Comparison of ENCODE assay signal across 18 cellular contexts in genomic region chr2:177217247-177217843, GRCh38. TPM values are rescaled to one million over a fixed set of nuclear protein-coding genes. Genes with fewer than 3 reads are reported as not detected.
A peak's percentile ranks its signal among the peaks of the same experiment; 100 is the strongest.
DNase-seq lines count a peak whose midpoint lies in the region; ATAC-seq, FAIRE-seq and TF ChIP-seq lines count a peak whose summit lies in the region.
"Had no signal": no experiment of that assay in that cellular context is flagged by ENCODE, and none has a peak within 500 bp of the region (broad histone marks: within the 10 kb centered on the region; RNA-seq: fewer than 3 reads in every experiment).

No MANE protein-coding gene starts in this region.

- no peaks in the 10 kb centered on the region for H3K27me3 Mint-ChIP-seq in CD4-positive, alpha-beta T cell
- no peaks in the 10 kb centered on the region for H3K27me3 Mint-ChIP-seq in activated T-helper 2 cell treated with anti-CD3 and anti-CD28 coated beads, Interferon-gamma antibody, Interleukin-2, Interleukin-4, amounts not matched to agents 10 μg/mL and 5 μg/mL and 100 μg/mL, durations not matched to agents 14 hours and 24 hours and 36 hours (ENCODE audit: low read depth)
- no peaks in the 10 kb centered on the region for H3K27me3 Mint-ChIP-seq in natural killer cell (ENCODE audit: low read depth in 2 of 2)

- no peak for FAIRE-seq in GM12891 (lab: Jason Lieb, UNC)
- FAIRE-seq: GM18507, kidney had no signal

- no peak for ATAC-seq in CD4-positive, alpha-beta T cell (ENCODE audit: poor library complexity)
- ATAC-seq in natural killer cell (no peak), GM18873 (IDR thresholded peaks at IDR 0.05; ENCODE audit: low FRiP score, unreplicated experiment) (no peak)
- ATAC-seq: esophagus mucosa, heart left ventricle had no signal

- TF ChIP-seq CTCF in CD4-positive, alpha-beta T cell (IDR thresholded peaks at IDR 0.05) = no peak
- TF ChIP-seq CTCF in natural killer cell (IDR thresholded peaks at IDR 0.05) (no peak), spleen (IDR thresholded peaks at IDR 0.05 in 8 of 11, conservative IDR thresholded peaks at IDR 0.05 in 3 of 11) (no peak)

- no peak overlapping the region for H3K27ac ChIP-seq in CD4-positive, alpha-beta T cell (ENCODE audit: low read depth, low read length)
- no peak overlapping the region for H3K27ac ChIP-seq in spleen
- H3K27ac ChIP-seq: RWPE1 had no signal

- peak overlapping the region; percentile 20 for H3K4me3 Mint-ChIP-seq in CD4-positive, alpha-beta T cell
- H3K4me3 Mint-ChIP-seq in activated T-helper 2 cell treated with anti-CD3 and anti-CD28 coated beads, Interferon-gamma antibody, Interleukin-2, Interleukin-4, amounts not matched to agents 10 μg/mL and 5 μg/mL and 100 μg/mL, durations not matched to agents 14 hours and 24 hours and 36 hours (ENCODE audit: low read depth) = no peak overlapping the region
- peak overlapping the region; percentile 35 for H3K4me3 Mint-ChIP-seq in natural killer cell

- H3K27ac Mint-ChIP-seq in CD4-positive, alpha-beta T cell = peak overlapping the region; percentile 99
- peak overlapping the region; percentile 58 for H3K27ac Mint-ChIP-seq in activated T-helper 2 cell treated with anti-CD3 and anti-CD28 coated beads, Interferon-gamma antibody, Interleukin-2, Interleukin-4, amounts not matched to agents 10 μg/mL and 5 μg/mL and 100 μg/mL, durations not matched to agents 14 hours and 24 hours and 36 hours
- peak overlapping the region; percentile 99 to 100 for H3K27ac Mint-ChIP-seq in natural killer cell

- no peak for DNase-seq in CD4-positive, alpha-beta T cell
- no peak for DNase-seq in GM12891 (ENCODE audit: insufficient read length, low spot score)
- DNase-seq in activated T-helper 2 cell treated with anti-CD3 and anti-CD28 coated beads, Interferon-gamma antibody, Interleukin-2, Interleukin-4, amounts not matched to agents 10 μg/mL and 5 μg/mL and 100 μg/mL, durations not matched to agents 14 hours and 24 hours and 36 hours (ENCODE audit: low spot score) = no peak
- DNase-seq in natural killer cell = no peak
- DNase-seq in stimulated activated CD4-positive, alpha-beta T cell treated with anti-CD3 and anti-CD28 coated beads, Interleukin-1b, Interleukin-23, amount 100 ng/mL, for 48 hours = no peak
- no peak for DNase-seq in spleen
- DNase-seq: activated CD4-positive, alpha-beta T cell treated with anti-CD3 and anti-CD28 coated beads, Interleukin-2, amount 50 U/mL, for 48 hours; GDM1; heart left ventricle; kidney; MM.1S; NCI-H2029 treated with DMSO at 0.1 percent for 48 hours; stimulated activated CD4-positive, alpha-beta T cell treated with anti-CD3 and anti-CD28 coated beads, Interleukin-2, amount 100 ng/mL, for 24 hours; transverse colon had no signal

- H3K4me1 Mint-ChIP-seq in CD4-positive, alpha-beta T cell (ENCODE audit: low read depth) = peaks cover 84% of the 10 kb centered on the region
- peaks cover 46% of the 10 kb centered on the region for H3K4me1 Mint-ChIP-seq in activated T-helper 2 cell treated with anti-CD3 and anti-CD28 coated beads, Interferon-gamma antibody, Interleukin-2, Interleukin-4, amounts not matched to agents 10 μg/mL and 5 μg/mL and 100 μg/mL, durations not matched to agents 14 hours and 24 hours and 36 hours (ENCODE audit: low read depth)
- H3K4me1 Mint-ChIP-seq in natural killer cell = peaks cover 52 to 76% of the 10 kb centered on the region in 2 donors

- no peak overlapping the region for H3K4me3 ChIP-seq in spleen
- H3K4me3 ChIP-seq: heart left ventricle, transverse colon had no signal

- CTCF ChIA-PET in CD4-positive, alpha-beta T cell (lab: Charles Lee) = interaction anchor here (0.8 to 1.0 kb wide), 4 partner anchors 46 to 118 kb away, joined by 3 read pairs; no protein-coding TSS in a partner anchor

- peak; percentile 43; the same call in 1 of the 2 replicates for TF ChIP-seq POLR2A in GM12891 (IDR thresholded peaks at IDR 0.05; ENCODE audit: low read depth, low read length)
- TF ChIP-seq POLR2A in spleen (IDR thresholded peaks at IDR 0.05) = no peak

- peaks cover 98% of the 10 kb centered on the region for H3K36me3 Mint-ChIP-seq in CD4-positive, alpha-beta T cell (ENCODE audit: low read depth)
- H3K36me3 Mint-ChIP-seq in activated T-helper 2 cell treated with anti-CD3 and anti-CD28 coated beads, Interferon-gamma antibody, Interleukin-2, Interleukin-4, amounts not matched to agents 10 μg/mL and 5 μg/mL and 100 μg/mL, durations not matched to agents 14 hours and 24 hours and 36 hours (ENCODE audit: low read depth) = peaks cover 85% of the 10 kb centered on the region
- H3K36me3 Mint-ChIP-seq in natural killer cell = peaks cover 39% of the 10 kb centered on the region

- H3K9me3 ChIP-seq in CD4-positive, alpha-beta T cell (ENCODE audit: control insufficient read depth, low read length) = no peaks in the 10 kb centered on the region
- no peaks in the 10 kb centered on the region for H3K9me3 ChIP-seq in spleen
- H3K9me3 ChIP-seq: heart left ventricle, transverse colon had no signal

- H3K36me3 ChIP-seq in spleen = peaks cover 0 to 84% (median 66%) of the 10 kb centered on the region in 6 donors

- no peaks in the 10 kb centered on the region for H3K9me3 Mint-ChIP-seq in CD4-positive, alpha-beta T cell
- no peaks in the 10 kb centered on the region for H3K9me3 Mint-ChIP-seq in activated T-helper 2 cell treated with anti-CD3 and anti-CD28 coated beads, Interferon-gamma antibody, Interleukin-2, Interleukin-4, amounts not matched to agents 10 μg/mL and 5 μg/mL and 100 μg/mL, durations not matched to agents 14 hours and 24 hours and 36 hours
- H3K9me3 Mint-ChIP-seq in natural killer cell = no peaks in the 10 kb centered on the region

- intact Hi-C loops in CD4-positive, alpha-beta T cell (cut with DNase I, micrococcal nuclease) = no loop called here
- intact Hi-C loops in activated T-helper 2 cell treated with anti-CD3 and anti-CD28 coated beads, Interferon-gamma antibody, Interleukin-2, Interleukin-4, amounts not matched to agents 10 μg/mL and 5 μg/mL and 100 μg/mL, durations not matched to agents 14 hours and 24 hours and 36 hours (cut with micrococcal nuclease) = loop anchor here (10.0 kb wide), 1 partner anchor 177 kb away; the partner anchor contains the start of gene AGPS
- intact Hi-C loops in natural killer cell (cut with micrococcal nuclease) (no loop called here), spleen (cut with DNase I; ENCODE audit: low total_unique reads) (no loop called here)

- POLR2A ChIA-PET in CD4-positive, alpha-beta T cell (lab: Charles Lee) = interaction anchor here (0.6 to 1.4 kb wide), 3 partner anchors 22 to 51 kb away, joined by 3 to 11 read pairs (median 4); partner anchors contain the start of gene NFE2L2

- no peaks in the 10 kb centered on the region for H3K27me3 ChIP-seq in CD4-positive, alpha-beta T cell (ENCODE audit: control insufficient read depth, insufficient read depth, low read length)
- H3K27me3 ChIP-seq in spleen (replicated peaks in 1 of 7) = no peaks in the 10 kb centered on the region
- H3K27me3 ChIP-seq: heart left ventricle, transverse colon had no signal

- H3K4me1 ChIP-seq in spleen = peaks cover 28 to 88% (median 80%) of the 10 kb centered on the region in 6 donors

- 82 to 89% (median 83%) methylated on average over 5 of the region's 5 CpGs for WGBS in spleen, 5 donors

TF ChIP-seq in GM12891, 5 proteins besides CTCF, POLR2A, EP300 and RAD21:
- TF ChIP-seq POLR2AphosphoS5 (IDR thresholded peaks at IDR 0.05; ENCODE audit: low read depth, low read length) (peak; percentile 66), SPI1 (IDR thresholded peaks at IDR 0.05; ENCODE audit: low read depth, low read length) (no peak)

RNA-seq across cellular contexts. Expression of gene HNRNPA3, which starts 4.8 kb away (rescaled TPM):
- total RNA-seq in CD4-positive, alpha-beta T cell = 100 to 1,000 TPM; 162 to 167 TPM
- 339 TPM for polyA plus RNA-seq in GM12891 (2012; ENCODE audit: low read depth, missing spikeins)
- 322 and 323 TPM in 2 replicates for total RNA-seq in activated T-helper 2 cell treated with anti-CD3 and anti-CD28 coated beads, Interferon-gamma antibody, Interleukin-2, Interleukin-4, amounts not matched to agents 10 μg/mL and 5 μg/mL and 100 μg/mL, durations not matched to agents 14 hours and 24 hours and 36 hours
- total RNA-seq in natural killer cell (100 to 1,000 TPM; 223 to 298 (median 289) TPM), spleen (100 to 1,000 TPM in 5 of 7 donors, 10 to 100 TPM in 2; 79.8 to 213 (median 157) TPM)
- 100 to 1,000 TPM; 144 to 179 (median 159) TPM for polyA plus RNA-seq in spleen

RNA-seq across cellular contexts. Expression of gene NFE2L2, which starts 47.2 kb away (rescaled TPM):
- 10 to 100 TPM; 53.3 to 57.8 TPM for total RNA-seq in CD4-positive, alpha-beta T cell
- 15.0 TPM for polyA plus RNA-seq in GM12891 (2012; ENCODE audit: low read depth, missing spikeins)
- total RNA-seq in activated T-helper 2 cell treated with anti-CD3 and anti-CD28 coated beads, Interferon-gamma antibody, Interleukin-2, Interleukin-4, amounts not matched to agents 10 μg/mL and 5 μg/mL and 100 μg/mL, durations not matched to agents 14 hours and 24 hours and 36 hours = 55.8 and 56.2 TPM in 2 replicates
- total RNA-seq in natural killer cell (10 to 100 TPM; 76.0 to 99.8 (median 84.6) TPM), spleen (100 to 1,000 TPM in 6 of 7 donors, 10 to 100 TPM in 1; 87.0 to 148 (median 107) TPM)
- polyA plus RNA-seq in spleen = 10 to 100 TPM; 25.9 to 50.4 (median 27.0) TPM
